ENCODE assay signal across 21 cellular contexts in genomic region chr17:51169340-51169739, GRCh38. TPM values are rescaled to one million over a fixed set of nuclear protein-coding genes. Genes with fewer than 3 reads are reported as not detected.
DNase-seq lines count a peak whose midpoint lies in the region; ATAC-seq and TF ChIP-seq lines count a peak whose summit lies in the region.
"Had no signal": no experiment of that assay in that cellular context is flagged by ENCODE, and none has a peak within 500 bp of the region (broad histone marks: within the 10 kb centered on the region; RNA-seq: fewer than 3 reads in every experiment).

No MANE protein-coding gene starts in this region.

- TF ChIP-seq CTCF in activated B cell treated with CpG ODN at 0.5 μM for 24 hours (IDR thresholded peaks at IDR 0.05) (no peak), endodermal cell (conservative IDR thresholded peaks at IDR 0.05) (no peak)

- 100% methylated on average over 1 of the region's 1 CpG for WGBS in endodermal cell (ENCODE audit: insufficient coverage in 1 of 2, insufficient read length in 1 of 2), 2 experiments

- no peaks in the 10 kb centered on the region for H3K27me3 ChIP-seq in CD8-positive, alpha-beta memory T cell (ENCODE audit: insufficient read depth, low read length, poor library complexity, severe bottlenecking)
- no peaks in the 10 kb centered on the region for H3K27me3 ChIP-seq in endodermal cell (ENCODE audit: control insufficient read depth, insufficient read depth, low read length, poor library complexity, severe bottlenecking)
- H3K27me3 ChIP-seq: heart left ventricle, pancreas, SJSA1 had no signal

- no peak for ATAC-seq in activated B cell treated with CpG ODN at 0.5 μM for 24 hours (ENCODE audit: low read depth)
- no peak for ATAC-seq in GM19452 (IDR thresholded peaks at IDR 0.05; ENCODE audit: unreplicated experiment)
- no peak for ATAC-seq in GM19035 (IDR thresholded peaks at IDR 0.05; ENCODE audit: unreplicated experiment)
- ATAC-seq: heart left ventricle, left cardiac atrium, pancreas, right cardiac atrium had no signal

- H3K9me3 Mint-ChIP-seq in activated CD4-positive, alpha-beta T cell treated with anti-CD3 and anti-CD28 coated beads, Interleukin-2, amount 10 ng/mL, durations not matched to agents 24 days and 14 days: no peaks in the 10 kb centered on the region
- no peaks in the 10 kb centered on the region for H3K9me3 Mint-ChIP-seq in CD8-positive, alpha-beta memory T cell
- H3K9me3 Mint-ChIP-seq in activated B cell treated with CpG ODN at 0.5 μM for 24 hours (no peaks in the 10 kb centered on the region), endodermal cell (no peaks in the 10 kb centered on the region)
- H3K9me3 Mint-ChIP-seq: H9, memory B cell had no signal

- peak overlapping the region; percentile 62 for H3K4me3 Mint-ChIP-seq in activated CD4-positive, alpha-beta T cell treated with anti-CD3 and anti-CD28 coated beads, Interleukin-2, amount 10 ng/mL, durations not matched to agents 24 days and 14 days
- peak overlapping the region in 3 of 7 donors; percentile 34 to 76 (median 74) for H3K4me3 Mint-ChIP-seq in CD8-positive, alpha-beta memory T cell
- no peak overlapping the region for H3K4me3 Mint-ChIP-seq in activated B cell treated with CpG ODN at 0.5 μM for 24 hours
- no peak overlapping the region for H3K4me3 Mint-ChIP-seq in endodermal cell
- H3K4me3 Mint-ChIP-seq: memory B cell had no signal

- peaks cover 9% of the 10 kb centered on the region for H3K4me1 ChIP-seq in CD8-positive, alpha-beta memory T cell (ENCODE audit: insufficient read depth, low read length)
- H3K4me1 ChIP-seq in endodermal cell (ENCODE audit: control insufficient read depth, insufficient read depth, low read length): peaks cover 4% of the 10 kb centered on the region
- H3K4me1 ChIP-seq: pancreas had no signal

- peaks cover 27% of the 10 kb centered on the region for H3K4me1 Mint-ChIP-seq in activated CD4-positive, alpha-beta T cell treated with anti-CD3 and anti-CD28 coated beads, Interleukin-2, amount 10 ng/mL, durations not matched to agents 24 days and 14 days
- peaks cover 14 to 34% (median 25%) of the 10 kb centered on the region in 3 donors for H3K4me1 Mint-ChIP-seq in CD8-positive, alpha-beta memory T cell
- peaks cover 24% of the 10 kb centered on the region for H3K4me1 Mint-ChIP-seq in activated B cell treated with CpG ODN at 0.5 μM for 24 hours
- peaks cover 14% of the 10 kb centered on the region for H3K4me1 Mint-ChIP-seq in endodermal cell

- no peak overlapping the region for H3K4me3 ChIP-seq in CD8-positive, alpha-beta memory T cell (ENCODE audit: low read length)
- H3K4me3 ChIP-seq in endodermal cell (ENCODE audit: low read length): no peak overlapping the region
- H3K4me3 ChIP-seq: heart left ventricle, pancreas, SJSA1 had no signal

- DNase-seq in activated CD4-positive, alpha-beta T cell treated with anti-CD3 and anti-CD28 coated beads, Interleukin-2, amount 10 ng/mL, durations not matched to agents 24 days and 14 days: no peak
- DNase-seq in activated CD4-positive, alpha-beta T cell treated with anti-CD3 and anti-CD28 coated beads, Interleukin-2, amount 50 U/mL, for 48 hours: no peak
- DNase-seq in CD8-positive, alpha-beta memory T cell: no peak
- DNase-seq in activated B cell treated with CpG ODN at 0.5 μM for 24 hours: no peak
- DNase-seq in endodermal cell: peak; percentile 17
- no peak for DNase-seq in cortex of kidney (lab: John Stamatoyannopoulos, UW)
- DNase-seq: activated effector memory CD4-positive, alpha-beta T cell treated with Interleukin-2 at 50 U/mL for 16 hours; anterior cingulate cortex; H9; heart left ventricle; KBM-7; left cardiac atrium; NCI-H526; pancreas; right cardiac atrium; stimulated activated CD4-positive, alpha-beta T cell treated with anti-CD3 and anti-CD28 coated beads, Interleukin-12 subunit alpha, Interleukin-12 subunit beta, amount 100 ng/mL, for 4 hours; substantia nigra had no signal

- peak overlapping the region; percentile 49 for H3K27ac Mint-ChIP-seq in activated CD4-positive, alpha-beta T cell treated with anti-CD3 and anti-CD28 coated beads, Interleukin-2, amount 10 ng/mL, durations not matched to agents 24 days and 14 days
- peak overlapping the region in 5 of 8 donors; percentile 13 to 78 (median 57) for H3K27ac Mint-ChIP-seq in CD8-positive, alpha-beta memory T cell
- H3K27ac Mint-ChIP-seq in activated B cell treated with CpG ODN at 0.5 μM for 24 hours (peak overlapping the region; percentile 41), endodermal cell (no peak overlapping the region)
- H3K27ac Mint-ChIP-seq: memory B cell had no signal

- H3K36me3 Mint-ChIP-seq in activated CD4-positive, alpha-beta T cell treated with anti-CD3 and anti-CD28 coated beads, Interleukin-2, amount 10 ng/mL, durations not matched to agents 24 days and 14 days (ENCODE audit: low read depth): peaks cover 65% of the 10 kb centered on the region
- peaks cover 0 to 52% (median 12%) of the 10 kb centered on the region in 3 donors for H3K36me3 Mint-ChIP-seq in CD8-positive, alpha-beta memory T cell
- H3K36me3 Mint-ChIP-seq in activated B cell treated with CpG ODN at 0.5 μM for 24 hours (ENCODE audit: low read depth) (peaks cover 56% of the 10 kb centered on the region), endodermal cell (ENCODE audit: low read depth) (peaks cover 47% of the 10 kb centered on the region)

- intact Hi-C loops in activated CD4-positive, alpha-beta T cell treated with anti-CD3 and anti-CD28 coated beads, Interleukin-2, amount 10 ng/mL, durations not matched to agents 24 days and 14 days (cut with micrococcal nuclease): loop anchor here (5.0 kb wide), 1 partner anchor 462 kb away; the partner anchor contains the start of gene ANKRD40
- intact Hi-C loops in activated B cell treated with CpG ODN at 0.5 μM for 24 hours (cut with micrococcal nuclease): loop anchor here (5.0 kb wide), 3 partner anchors 167 to 462 kb away; partner anchors contain the start of genes ANKRD40 and TOB1

- no peaks in the 10 kb centered on the region for H3K9me3 ChIP-seq in CD8-positive, alpha-beta memory T cell (ENCODE audit: low read length)
- no peaks in the 10 kb centered on the region for H3K9me3 ChIP-seq in endodermal cell (ENCODE audit: control insufficient read depth, low read length)
- H3K9me3 ChIP-seq: heart left ventricle, pancreas, SJSA1 had no signal

- H3K27ac ChIP-seq in CD8-positive, alpha-beta memory T cell (ENCODE audit: low read depth, low read length): no peak overlapping the region
- no peak overlapping the region for H3K27ac ChIP-seq in endodermal cell (ENCODE audit: low read depth, low read length)
- H3K27ac ChIP-seq: heart left ventricle, pancreas, SJSA1 had no signal

- H3K9ac ChIP-seq in endodermal cell (ENCODE audit: extremely low read depth, low read length, poor library complexity, severe bottlenecking): no peak overlapping the region

- H3K27me3 Mint-ChIP-seq in activated CD4-positive, alpha-beta T cell treated with anti-CD3 and anti-CD28 coated beads, Interleukin-2, amount 10 ng/mL, durations not matched to agents 24 days and 14 days: no peaks in the 10 kb centered on the region
- H3K27me3 Mint-ChIP-seq in CD8-positive, alpha-beta memory T cell: no peaks in the 10 kb centered on the region
- H3K27me3 Mint-ChIP-seq in activated B cell treated with CpG ODN at 0.5 μM for 24 hours (no peaks in the 10 kb centered on the region), endodermal cell (ENCODE audit: insufficient read depth) (peaks cover 1% of the 10 kb centered on the region)
- H3K27me3 Mint-ChIP-seq: memory B cell had no signal

- CTCF ChIA-PET in CD8-positive, alpha-beta memory T cell (lab: Charles Lee): interaction anchor here (0.7 to 1.9 kb wide), 3 partner anchors 12 to 173 kb away, joined by 3 to 9 read pairs (median 3); partner anchors contain the start of gene NME1
- CTCF ChIA-PET in activated B cell treated with CpG ODN at 0.5 μM for 24 hours (lab: Charles Lee): interaction anchor here (1.7 kb wide), 1 partner anchor 168 kb away, joined by 4 read pairs; no protein-coding TSS in a partner anchor

- peaks cover 14% of the 10 kb centered on the region for H3K36me3 ChIP-seq in CD8-positive, alpha-beta memory T cell (ENCODE audit: insufficient read depth, low read length)
- peaks cover 42% of the 10 kb centered on the region for H3K36me3 ChIP-seq in endodermal cell (ENCODE audit: control insufficient read depth, insufficient read depth, low read length)

- POLR2A ChIA-PET in CD8-positive, alpha-beta memory T cell (lab: Charles Lee): no interaction called here
- POLR2A ChIA-PET in activated B cell treated with CpG ODN at 0.5 μM for 24 hours (lab: Charles Lee): no interaction called here

RNA-seq across cellular contexts. Expression of gene NME2, which starts 3.1 kb away (rescaled TPM):
- total RNA-seq in activated CD4-positive, alpha-beta T cell treated with anti-CD3 and anti-CD28 coated beads, Interleukin-2, amount 10 ng/mL, durations not matched to agents 24 days and 14 days: 752 and 795 TPM in 2 replicates
- 100 to 1,000 TPM; 926 to 930 TPM for total RNA-seq in CD8-positive, alpha-beta memory T cell
- 286 TPM for polyA plus RNA-seq in CD8-positive, alpha-beta memory T cell
- total RNA-seq in activated B cell treated with CpG ODN at 0.5 μM for 24 hours (439 and 524 TPM in 2 replicates), endodermal cell (100 to 1,000 TPM; 560 to 707 TPM)
- polyA plus RNA-seq in endodermal cell (2013, experiment 1 of 2): 337 TPM
- polyA plus RNA-seq in endodermal cell (2013, experiment 2 of 2): 326 TPM

RNA-seq across cellular contexts. Expression of gene NME1, which starts 16.0 kb away (rescaled TPM):
- 447 and 455 TPM in 2 replicates for total RNA-seq in activated CD4-positive, alpha-beta T cell treated with anti-CD3 and anti-CD28 coated beads, Interleukin-2, amount 10 ng/mL, durations not matched to agents 24 days and 14 days
- 100 to 1,000 TPM; 401 to 404 TPM for total RNA-seq in CD8-positive, alpha-beta memory T cell
- polyA plus RNA-seq in CD8-positive, alpha-beta memory T cell: 61.2 TPM
- total RNA-seq in activated B cell treated with CpG ODN at 0.5 μM for 24 hours (130 and 138 TPM in 2 replicates), endodermal cell (100 to 1,000 TPM in 1 of 2 donors, 10 to 100 TPM in 1; 99.6 to 107 TPM)
- 134 TPM for polyA plus RNA-seq in endodermal cell (2013, experiment 1 of 2)
- polyA plus RNA-seq in endodermal cell (2013, experiment 2 of 2): 136 TPM

RNA-seq across cellular contexts. Expression of gene SPAG9, which starts 48.7 kb away (rescaled TPM):
- total RNA-seq in activated CD4-positive, alpha-beta T cell treated with anti-CD3 and anti-CD28 coated beads, Interleukin-2, amount 10 ng/mL, durations not matched to agents 24 days and 14 days: 47.5 and 47.7 TPM in 2 replicates
- total RNA-seq in CD8-positive, alpha-beta memory T cell: 10 to 100 TPM; 40.6 to 43.0 TPM
- 10.5 TPM for polyA plus RNA-seq in CD8-positive, alpha-beta memory T cell
- 41.6 and 49.3 TPM in 2 replicates for total RNA-seq in activated B cell treated with CpG ODN at 0.5 μM for 24 hours
- total RNA-seq in endodermal cell: 10 to 100 TPM; 64.8 to 77.7 TPM
- polyA plus RNA-seq in endodermal cell (2013, experiment 1 of 2): 140 TPM
- polyA plus RNA-seq in endodermal cell (2013, experiment 2 of 2): 131 TPM
